Comparison of ENCODE assay signal across 1 cellular context in genomic region chr1:9942939-9943807, GRCh38.
TF ChIP-seq lines count a peak whose summit lies in the region.

LZIC (minus strand) TSS chr1:9943391; CDS start chr1:9936619, 6,772 bp downstream.
NMNAT1 (plus strand) TSS chr1:9943475; CDS start chr1:9972074, 28,599 bp downstream.

TF ChIP-seq in K562, 482 proteins besides CTCF, POLR2A, EP300 and RAD21 (continued from another document and continues in another):
- TF ChIP-seq RREB1 (CRISPR knock-in tag; IDR thresholded peaks at IDR 0.05) (no peak), ZBTB12 (CRISPR knock-in tag; IDR thresholded peaks at IDR 0.05) (peak; percentile 78), ZNF124 (CRISPR knock-in tag; IDR thresholded peaks at IDR 0.05) (no peak), ZNF830 (CRISPR knock-in tag; IDR thresholded peaks at IDR 0.05) (0 out of 2 replicates have a peak, but pooled peaks have one; percentile 73), TAF1 (IDR thresholded peaks at IDR 0.05; ENCODE audit: control insufficient read depth, extremely low read depth, insufficient read depth, low read length, severe bottlenecking) (peak; percentile 99), DIDO1 (tag; IDR thresholded peaks at IDR 0.05; ENCODE audit: low read depth) (peak; percentile 99), ZNF609 (CRISPR knock-in tag; IDR thresholded peaks at IDR 0.05; ENCODE audit: borderline replicate concordance) (peak; percentile 94; the same call in 1 of the 2 replicates), HNRNPL (IDR thresholded peaks at IDR 0.05; ENCODE audit: low read depth, low read length) (peak; percentile 90), NR2C2 (CRISPR knock-in tag; IDR thresholded peaks at IDR 0.05) (peak; percentile 66; the same call in 1 of the 2 replicates), NR2C2 (tag; IDR thresholded peaks at IDR 0.05) (peak; percentile 91), EP400 (IDR thresholded peaks at IDR 0.05) (peak; percentile 95), PML (IDR thresholded peaks at IDR 0.05; ENCODE audit: low read length) (peak; percentile 95), ARID1B (IDR thresholded peaks at IDR 0.05) (no peak; the same call in 1 of the 2 replicates), REST (CRISPR knock-in tag; IDR thresholded peaks at IDR 0.05; ENCODE audit: low read depth) (peak; percentile 68; the same call in 1 of the 2 replicates), MAZ (CRISPR knock-in tag; conservative IDR thresholded peaks at IDR 0.05 in 1 of 2, IDR thresholded peaks at IDR 0.05 in 1 of 2) (peak; percentile 93 to 97), SUPT5H (IDR thresholded peaks at IDR 0.05) (peak; percentile 97), PHF20 (IDR thresholded peaks at IDR 0.05; ENCODE audit: partially characterized antibody) (peak; percentile 99), NKRF (IDR thresholded peaks at IDR 0.05; ENCODE audit: borderline replicate concordance) (peak; percentile 90), ZC3H11A (IDR thresholded peaks at IDR 0.05; ENCODE audit: low read depth, low read length) (peak; percentile 84; the same call in 1 of the 2 replicates), MEF2D (tag; conservative IDR thresholded peaks at IDR 0.05; ENCODE audit: low read depth) (peak; percentile 49; the same call in 1 of the 2 replicates), CEBPB (tag; IDR thresholded peaks at IDR 0.05) (no peak), ZNF445 (CRISPR knock-in tag; IDR thresholded peaks at IDR 0.05; ENCODE audit: low read depth) (no peak), TEAD4 (IDR thresholded peaks at IDR 0.05; ENCODE audit: low read length) (no peak), TEAD4 (CRISPR knock-in tag; IDR thresholded peaks at IDR 0.05; ENCODE audit: borderline replicate concordance) (no peak), ZNF639 (CRISPR knock-in tag; conservative IDR thresholded peaks at IDR 0.05 in 1 of 2, IDR thresholded peaks at IDR 0.05 in 1 of 2) (peak in 1 of 2 experiments; percentile 96; a peak in 2 of 4 replicates), HDAC2 (IDR thresholded peaks at IDR 0.05) (no peak), HOXB6 (CRISPR knock-in tag; IDR thresholded peaks at IDR 0.05; ENCODE audit: borderline replicate concordance) (peak; percentile 73; the same call in 1 of the 2 replicates), RBM17 (IDR thresholded peaks at IDR 0.05; ENCODE audit: borderline replicate concordance, low read depth, low read length) (no peak), SIN3B (IDR thresholded peaks at IDR 0.05; ENCODE audit: low read depth) (peak; percentile 99), MBD2 (IDR thresholded peaks at IDR 0.05; ENCODE audit: borderline replicate concordance, low read depth) (peak; percentile 95), E2F6 (IDR thresholded peaks at IDR 0.05; ENCODE audit: borderline replicate concordance in 1 of 2, extremely low read depth in 1 of 2, insufficient read depth in 1 of 2, insufficient read length in 1 of 2, low read depth in 1 of 2, low read length in 1 of 2, poor library complexity in 1 of 2, severe bottlenecking in 1 of 2) (peak; percentile 44 to 63), ZFP1 (CRISPR knock-in tag; IDR thresholded peaks at IDR 0.05) (no peak)
- TF ChIP-seq, protein P1, sequence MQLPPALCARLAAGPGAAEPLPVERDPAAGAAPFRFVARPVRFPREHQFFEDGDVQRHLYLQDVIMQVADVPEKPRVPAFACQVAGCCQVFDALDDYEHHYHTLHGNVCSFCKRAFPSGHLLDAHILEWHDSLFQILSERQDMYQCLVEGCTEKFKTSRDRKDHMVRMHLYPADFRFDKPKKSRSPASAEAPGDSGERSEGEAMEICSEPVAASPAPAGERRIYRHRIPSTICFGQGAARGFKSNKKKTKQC (CRISPR knock-in tag; IDR thresholded peaks at IDR 0.05), result peak; percentile 82
- TF ChIP-seq, protein P2, sequence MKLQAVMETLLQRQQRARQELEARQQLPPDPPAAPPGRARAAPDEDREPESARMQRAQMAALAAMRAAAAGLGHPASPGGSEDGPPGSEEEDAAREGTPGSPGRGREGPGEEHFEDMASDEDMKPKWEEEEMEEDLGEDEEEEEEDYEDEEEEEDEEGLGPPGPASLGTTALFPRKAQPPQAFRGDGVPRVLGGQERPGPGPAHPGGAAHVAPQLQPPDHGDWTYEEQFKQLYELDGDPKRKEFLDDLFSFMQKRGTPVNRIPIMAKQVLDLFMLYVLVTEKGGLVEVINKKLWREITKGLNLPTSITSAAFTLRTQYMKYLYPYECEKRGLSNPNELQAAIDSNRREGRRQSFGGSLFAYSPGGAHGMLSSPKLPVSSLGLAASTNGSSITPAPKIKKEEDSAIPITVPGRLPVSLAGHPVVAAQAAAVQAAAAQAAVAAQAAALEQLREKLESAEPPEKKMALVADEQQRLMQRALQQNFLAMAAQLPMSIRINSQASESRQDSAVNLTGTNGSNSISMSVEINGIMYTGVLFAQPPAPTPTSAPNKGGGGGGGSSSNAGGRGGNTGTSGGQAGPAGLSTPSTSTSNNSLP (IDR thresholded peaks at IDR 0.05; ENCODE audit: borderline replicate concordance, low read depth, low read length), result peak; percentile 16; the same call in 1 of the 2 replicates
